ENCODE assay signal across 8 cellular contexts in genomic region chr14:63642229-63642611, GRCh38. TPM values are rescaled to one million over a fixed set of nuclear protein-coding genes. Genes with fewer than 3 reads are reported as not detected.
DNase-seq lines count a peak whose midpoint lies in the region; ATAC-seq and TF ChIP-seq lines count a peak whose summit lies in the region.

No MANE protein-coding gene starts in this region.

- no peaks in the 10 kb centered on the region for H3K27me3 Mint-ChIP-seq in activated CD4-positive, alpha-beta memory T cell treated with anti-CD3 and anti-CD28 coated beads for 36 hours
- H3K27me3 Mint-ChIP-seq in effector memory CD8-positive, alpha-beta T cell: no peaks in the 10 kb centered on the region

- DNase-seq in NCI-H774 (lab: John Stamatoyannopoulos, UW): peak; percentile 74
- peak; percentile 86 for DNase-seq in activated CD4-positive, alpha-beta memory T cell treated with anti-CD3 and anti-CD28 coated beads for 36 hours
- DNase-seq in effector memory CD8-positive, alpha-beta T cell: peak; percentile 83 to 85 (median 83)
- peak; percentile 100 for DNase-seq in medulla oblongata (ENCODE audit: extremely low spot score)
- peak; percentile 63 for DNase-seq in stimulated activated CD8-positive, alpha-beta memory T cell treated with anti-CD3 and anti-CD28 coated beads, Interleukin-12 subunit alpha, Interleukin-12 subunit beta, amount 100 ng/mL, for 1 hour (ENCODE audit: low read depth)

- CTCF ChIA-PET in activated CD4-positive, alpha-beta memory T cell treated with anti-CD3 and anti-CD28 coated beads for 36 hours (lab: Charles Lee): interaction anchor here (0.6 to 2.9 kb wide), 8 partner anchors 8 to 381 kb away, joined by 3 to 20 read pairs (median 4); no protein-coding TSS in a partner anchor

- H3K36me3 Mint-ChIP-seq in activated CD4-positive, alpha-beta memory T cell treated with anti-CD3 and anti-CD28 coated beads for 36 hours: peaks cover 15% of the 10 kb centered on the region
- peaks cover 21% of the 10 kb centered on the region for H3K36me3 Mint-ChIP-seq in effector memory CD8-positive, alpha-beta T cell (ENCODE audit: insufficient read depth)

- H3K9me3 Mint-ChIP-seq in activated CD4-positive, alpha-beta memory T cell treated with anti-CD3 and anti-CD28 coated beads for 36 hours: no peaks in the 10 kb centered on the region
- H3K9me3 Mint-ChIP-seq in effector memory CD8-positive, alpha-beta T cell: no peaks in the 10 kb centered on the region

- peak overlapping the region; percentile 89 for H3K27ac Mint-ChIP-seq in activated CD4-positive, alpha-beta memory T cell treated with anti-CD3 and anti-CD28 coated beads for 36 hours
- peak overlapping the region; percentile 96 to 97 for H3K27ac Mint-ChIP-seq in effector memory CD8-positive, alpha-beta T cell

- intact Hi-C loops in activated CD4-positive, alpha-beta memory T cell treated with anti-CD3 and anti-CD28 coated beads for 36 hours (cut with micrococcal nuclease): loop anchor here (1.0 to 5.0 kb wide), 9 partner anchors 8 to 1460 kb away; partner anchors contain the start of genes HSPA2, MAX, MTHFD1 and SGPP1

- POLR2A ChIA-PET in activated CD4-positive, alpha-beta memory T cell treated with anti-CD3 and anti-CD28 coated beads for 36 hours (lab: Charles Lee): interaction anchor here (0.5 to 2.1 kb wide), 6 partner anchors 9 to 862 kb away, joined by 3 to 13 read pairs (median 8); partner anchors contain the start of genes PPP2R5E, SGPP1 and ZBTB1

- ATAC-seq in GM19438 (IDR thresholded peaks at IDR 0.05; ENCODE audit: low read depth, unreplicated experiment) (peak; percentile 58), HG03571 (IDR thresholded peaks at IDR 0.05; ENCODE audit: unreplicated experiment) (peak; percentile 55)
- ATAC-seq in effector memory CD8-positive, alpha-beta T cell (replicated peaks): peak; percentile 61

- TF ChIP-seq CTCF in C4-2B (conservative IDR thresholded peaks at IDR 0.05): no peak

- H3K27ac ChIP-seq in C4-2B: peak overlapping the region; percentile 79

- peaks cover 38% of the 10 kb centered on the region for H3K4me1 Mint-ChIP-seq in activated CD4-positive, alpha-beta memory T cell treated with anti-CD3 and anti-CD28 coated beads for 36 hours (ENCODE audit: low read depth)
- H3K4me1 Mint-ChIP-seq in effector memory CD8-positive, alpha-beta T cell (ENCODE audit: low read depth in 2 of 2): peaks cover 11 to 14% of the 10 kb centered on the region in 2 donors

- peak overlapping the region; percentile 74 for H3K4me3 Mint-ChIP-seq in activated CD4-positive, alpha-beta memory T cell treated with anti-CD3 and anti-CD28 coated beads for 36 hours
- H3K4me3 Mint-ChIP-seq in effector memory CD8-positive, alpha-beta T cell: peak overlapping the region; percentile 83 to 86

RNA-seq across cellular contexts. Expression of gene WDR89, which starts 0.5 kb away (rescaled TPM):
- total RNA-seq in activated CD4-positive, alpha-beta memory T cell treated with anti-CD3 and anti-CD28 coated beads for 36 hours: 10 to 100 TPM; 27.3 to 30.4 TPM

Comparison
In these comparisons a context has a peak if more than half of its experiments do, and no peak if none do; other contexts are left out.
1. Peak in every context shown above with its lines: DNase-seq, ATAC-seq and H3K27ac ChIP-seq.